8 cellular contexts compared by ENCODE assay signal in genomic region chr10:97736902-97737769, GRCh38. TPM values are rescaled to one million over a fixed set of nuclear protein-coding genes. Genes with fewer than 3 reads are reported as not detected.
DNase-seq lines count a peak whose midpoint lies in the region; ATAC-seq and TF ChIP-seq lines count a peak whose summit lies in the region.

Gene ZFYVE27, plus strand, starts transcription at chr10:97737128. Its CDS starts 1,350 bp downstream, at chr10:97738478.

- peak within 1 kb of the TSS; percentile 53 for H3K18ac ChIP-seq in IMR-90 (ENCODE audit: low read depth, low read length)

- H2BK120ac ChIP-seq in IMR-90 (ENCODE audit: low read depth, low read length), result peak within 1 kb of the TSS; percentile 79; the same call in 1 of the 2 replicates

- peak; percentile 91 for TF ChIP-seq POLR2A in IMR-90 (IDR thresholded peaks at IDR 0.05; ENCODE audit: low read depth, low read length)

- peak within 1 kb of the TSS; percentile 98 for H3K23ac ChIP-seq in IMR-90 (ENCODE audit: low read depth, low read length)

- H3K4me3 ChIP-seq in IMR-90 (ENCODE audit: insufficient read depth, low read depth, low read length), result peak within 1 kb of the TSS; percentile 90

- peak within 1 kb of the TSS; percentile 81 for H3K9ac ChIP-seq in IMR-90 (ENCODE audit: low read depth, low read length)

- H4K5ac ChIP-seq in IMR-90 (ENCODE audit: low read depth, low read length), result peak within 1 kb of the TSS; percentile 98

- H2AK9ac ChIP-seq in IMR-90 (replicated peaks; ENCODE audit: low read depth, low read length, poor library complexity), result peak within 1 kb of the TSS; percentile 97

- no peak for TF ChIP-seq RAD21 in IMR-90 (IDR thresholded peaks at IDR 0.05; ENCODE audit: low read length)

- H3K27me3 ChIP-seq in IMR-90 (ENCODE audit: control insufficient read depth, insufficient read depth, low read length), result no peaks in the 10 kb centered on the region

- peak within 1 kb of the TSS; percentile 77 for H2AK5ac ChIP-seq in IMR-90 (ENCODE audit: low read depth, low read length)

- intact Hi-C loops in IMR-90 (cut with micrococcal nuclease), result no loop called here

- POLR2A ChIA-PET in IMR-90 (lab: Charles Lee; ENCODE audit: unreplicated experiment), result interaction anchor here (0.6 kb wide), 1 partner anchor 49 kb away, joined by 4 read pairs; no protein-coding TSS in a partner anchor

- H3K79me1 ChIP-seq in IMR-90 (ENCODE audit: low read depth in 1 of 2, low read length in 2 of 2), result peaks cover 17 to 40% of the 10 kb centered on the region in 2 experiments

- no peak for TF ChIP-seq CTCF in IMR-90 (conservative IDR thresholded peaks at IDR 0.05; ENCODE audit: low read depth, low read length)

- peak within 1 kb of the TSS; percentile 69 for H2BK5ac ChIP-seq in IMR-90 (ENCODE audit: low read depth, low read length, poor library complexity, severe bottlenecking)

- H4K20me1 ChIP-seq in IMR-90 (ENCODE audit: insufficient read depth, low read length), result peaks cover 20% of the 10 kb centered on the region; the same call in 1 of the 2 replicates

- peak within 1 kb of the TSS; percentile 42; the same call in 1 of the 2 replicates for H2BK20ac ChIP-seq in IMR-90 (ENCODE audit: low read depth, low read length)

- in situ Hi-C loops in IMR-90 (cut with MboI; ENCODE audit: low sequenced_read_pairs), result loop anchor here (10.0 kb wide), 1 partner anchor 162 kb away; the partner anchor contains the start of gene ANKRD2

- peak within 1 kb of the TSS; percentile 85 for H3K27ac ChIP-seq in IMR-90 (ENCODE audit: insufficient read depth, low read length)
- peak within 1 kb of the TSS; percentile 85 for H3K27ac ChIP-seq in epithelial cell of prostate

- H3K9me3 ChIP-seq in IMR-90 (ENCODE audit: control insufficient read depth, insufficient read depth, low read length), result no peaks in the 10 kb centered on the region

- H3K56ac ChIP-seq in IMR-90 (ENCODE audit: extremely low read depth, insufficient read depth, low read length), result peak within 1 kb of the TSS; percentile 39

- peak within 1 kb of the TSS; percentile 99 for H2AFZ ChIP-seq in IMR-90 (replicated peaks; ENCODE audit: low read length, poor library complexity)

- peak within 1 kb of the TSS; percentile 80 for H4K91ac ChIP-seq in IMR-90 (ENCODE audit: insufficient read depth, low read depth, low read length)

- no TSS peak for BruUV-seq in IMR-90 (replicated peaks; lab: Mats Ljungman, UMichigan)

- H3K4me1 ChIP-seq in IMR-90 (ENCODE audit: control insufficient read depth, insufficient read depth, low read length), result peaks cover 9% of the 10 kb centered on the region

- peak within 1 kb of the TSS; percentile 94 for H3K14ac ChIP-seq in IMR-90 (replicated peaks; ENCODE audit: low read depth, low read length)

- H3K4ac ChIP-seq in IMR-90 (ENCODE audit: low read depth, low read length), result peak within 1 kb of the TSS; percentile 92

- peaks cover 14% of the 10 kb centered on the region for H3K9me1 ChIP-seq in IMR-90 (ENCODE audit: insufficient read depth, low read length)

- H3K36me3 ChIP-seq in IMR-90 (ENCODE audit: control insufficient read depth, insufficient read depth, low read length), result peaks cover 10% of the 10 kb centered on the region

- ATAC-seq in GM21529 (IDR thresholded peaks at IDR 0.05; ENCODE audit: unreplicated experiment) (peak; percentile 83), IMR-90 (ENCODE audit: low read depth) (peak; percentile 94)

- peak within 1 kb of the TSS; percentile 92 to 100 for H4K8ac ChIP-seq in IMR-90 (ENCODE audit: low read depth in 2 of 2, low read length in 2 of 2)

- dilution Hi-C loops in IMR-90 (cut with HindIII; ENCODE audit: low sequenced_read_pairs, unreplicated experiment), result no loop called here

- peak; percentile 87 for DNase-seq in DMS153 (lab: John Stamatoyannopoulos, UW)
- peak; percentile 94 for DNase-seq in IMR-90
- DNase-seq in OCI-M2 (lab: John Stamatoyannopoulos, UW; ENCODE audit: unreplicated experiment), result peak; percentile 73
- peak; percentile 96 for DNase-seq in activated T-cell treated with anti-CD3 and anti-CD28 coated beads, Interleukin-2, amount 50 U/mL, for 1 hour
- peak; percentile 60 for DNase-seq in epithelial cell of prostate (ENCODE audit: low read depth, low spot score)
- DNase-seq in mucosa of gallbladder (ENCODE audit: low spot score), result peak; percentile 97
- DNase-seq in stimulated activated CD8-positive, alpha-beta memory T cell treated with anti-CD3 and anti-CD28 coated beads, Interleukin-4, amount 100 ng/mL, for 24 hours (ENCODE audit: low read depth), result peak; percentile 96

- CTCF ChIA-PET in IMR-90 (lab: Yijun Ruan, JAX), result interaction anchor here (0.9 to 1.0 kb wide), 3 partner anchors 10 to 33 kb away, joined by 3 to 4 read pairs (median 3); no protein-coding TSS in a partner anchor

- H2BK15ac ChIP-seq in IMR-90 (ENCODE audit: low read depth, low read length), result peak within 1 kb of the TSS; percentile 52; the same call in 2 of the 3 replicates

- H3K4me2 ChIP-seq in IMR-90 (ENCODE audit: low read depth, low read length), result peak within 1 kb of the TSS; percentile 96

- 0% methylated on average over 25 of the region's 72 CpGs; no CpG with 5 or more reads in 1 of the 2 experiments for WGBS in IMR-90 (ENCODE audit: extremely low coverage in 2 of 2, insufficient read length in 1 of 2), 2 experiments

TF ChIP-seq in IMR-90, 13 proteins besides CTCF, POLR2A, EP300 and RAD21:
- no peak; the same call in 1 of the 2 replicates for TF ChIP-seq MAZ (IDR thresholded peaks at IDR 0.05; ENCODE audit: borderline replicate concordance, low read depth, low read length)
- TF ChIP-seq USF2 (IDR thresholded peaks at IDR 0.05; ENCODE audit: low read depth, low read length), result peak; percentile 32; the same call in 1 of the 2 replicates
- peak; percentile 22; the same call in 1 of the 2 replicates for TF ChIP-seq MXI1 (IDR thresholded peaks at IDR 0.05; ENCODE audit: borderline replicate concordance, low read depth, low read length)
- no peak for TF ChIP-seq SMC3 (IDR thresholded peaks at IDR 0.05; ENCODE audit: low read depth, low read length)
- TF ChIP-seq BHLHE40 (IDR thresholded peaks at IDR 0.05; ENCODE audit: low read depth, low read length), result peak; percentile 52

RNA-seq across cellular contexts. Expression of gene ZFYVE27, which starts in this region (rescaled TPM):
- total RNA-seq in IMR-90 (2012; rRNA removed) (12.8 and 13.1 TPM in 2 replicates), mucosa of gallbladder (49.8 TPM)
- polyA plus RNA-seq in IMR-90 (2012; rRNA removed), result 18.7 and 22.2 TPM in 2 replicates
- polyA plus RNA-seq in IMR-90 (2012; cell fraction: cytosol; rRNA removed), result 12.2 and 16.5 TPM in 2 replicates
- polyA plus RNA-seq in IMR-90 (2012; cell fraction: nucleus; rRNA removed; ENCODE audit: low replicate concordance), result 83.7 and 91.3 TPM in 2 replicates

Comparison
In these comparisons a context has a peak if more than half of its experiments do, and no peak if none do; other contexts are left out.
1. Peak in every context shown above with its lines: DNase-seq, ATAC-seq, H3K4me3 ChIP-seq and H3K27ac ChIP-seq.